30 cellular contexts compared by ENCODE assay signal in genomic region chr2:147879846-147880245, GRCh38.
"Had no signal": no experiment of that assay in that cellular context is flagged by ENCODE, and none has a peak within 500 bp of the region (broad histone marks: within the 10 kb centered on the region; RNA-seq: fewer than 3 reads in every experiment).

No MANE protein-coding gene starts in this region.

- H3K36me3 Mint-ChIP-seq: natural killer cell; stimulated activated effector memory CD8-positive, alpha-beta T cell treated with anti-CD3 and anti-CD28 coated beads, Interleukin-12 subunit alpha, Interleukin-12 subunit beta, amount 100 ng/mL, for 72 hours; stimulated activated naive B cell treated with anti-CD40 and anti-IgM and Interleukin-4, amounts not matched to agents 10 μg/mL and 1 μg/mL and 100 μg/mL, for 72 hours had no signal

- ATAC-seq: naive thymus-derived CD4-positive, alpha-beta T cell; natural killer cell; psoas muscle; right cardiac atrium; right lobe of liver; stimulated activated effector memory CD8-positive, alpha-beta T cell treated with anti-CD3 and anti-CD28 coated beads, Interleukin-12 subunit alpha, Interleukin-12 subunit beta, amount 100 ng/mL, for 72 hours; stimulated activated naive B cell treated with anti-CD40 and anti-IgM and Interleukin-4, amounts not matched to agents 10 μg/mL and 1 μg/mL and 100 μg/mL, for 72 hours had no signal

- FAIRE-seq: urothelium cell line had no signal

- H3K27me3 ChIP-seq: neutrophil, ovary, right lobe of liver, stomach, thyroid gland, tibial nerve, upper lobe of left lung, vagina had no signal

- H3K27ac ChIP-seq: neutrophil, ovary, parathyroid adenoma, psoas muscle, right lobe of liver, skin epidermis, stomach, thoracic aorta, thyroid gland, tibial nerve, upper lobe of left lung, vagina had no signal

- H3K4me1 ChIP-seq: parathyroid adenoma, right lobe of liver had no signal

- H3K27me3 Mint-ChIP-seq: naive thymus-derived CD4-positive, alpha-beta T cell; progenitor cell of endocrine pancreas; stimulated activated naive B cell treated with anti-CD40 and anti-IgM and Interleukin-4, amounts not matched to agents 10 μg/mL and 1 μg/mL and 100 μg/mL, for 72 hours; stimulated activated naive CD8-positive, alpha-beta T cell treated with anti-CD3 and anti-CD28 coated beads, Interleukin-15, Interleukin-2, amounts not matched to agents 100 ng/mL and 50 ng/mL, for 24 hours had no signal

- H3K27ac Mint-ChIP-seq: nephron; progenitor cell of endocrine pancreas; stimulated activated effector memory CD8-positive, alpha-beta T cell treated with anti-CD3 and anti-CD28 coated beads, Interleukin-12 subunit alpha, Interleukin-12 subunit beta, amount 100 ng/mL, for 72 hours; stimulated activated naive B cell treated with anti-CD40 and anti-IgM and Interleukin-4, amounts not matched to agents 10 μg/mL and 1 μg/mL and 100 μg/mL, for 72 hours; stimulated activated naive CD8-positive, alpha-beta T cell treated with anti-CD3 and anti-CD28 coated beads, Interleukin-15, Interleukin-2, amounts not matched to agents 100 ng/mL and 50 ng/mL, for 24 hours had no signal

- DNase-seq: naive thymus-derived CD4-positive, alpha-beta T cell; natural killer cell; nucleus accumbens; ovary; posterior cingulate gyrus; psoas muscle; right cardiac atrium; right lobe of liver; stimulated activated CD4-positive, alpha-beta T cell treated with anti-CD3 and anti-CD28 coated beads, Interleukin-15, amount 100 ng/mL, for 24 hours; stimulated activated CD4-positive, alpha-beta T cell treated with anti-CD3 and anti-CD28 coated beads, Interleukin-2, amount 100 ng/mL, for 24 hours; stimulated activated CD4-positive, alpha-beta T cell treated with anti-CD3 and anti-CD28 coated beads, Interleukin-2, amount 100 ng/mL, for 48 hours; stimulated activated CD4-positive, alpha-beta T cell treated with anti-CD3 and anti-CD28 coated beads, Interleukin-4, amount 100 ng/mL, for 24 hours; stimulated activated naive B cell treated with anti-CD40 and anti-IgM and Interleukin-4, amounts not matched to agents 10 μg/mL and 1 μg/mL and 100 μg/mL, for 72 hours; stimulated activated naive CD4-positive, alpha-beta T cell treated with Interleukin-2 at 50 U/mL for 16 hours; stomach; thyroid gland; trophoblast cell; upper lobe of left lung had no signal

- H3K4me3 Mint-ChIP-seq: natural killer cell; nephron; neural crest cell; stimulated activated effector memory CD8-positive, alpha-beta T cell treated with anti-CD3 and anti-CD28 coated beads, Interleukin-12 subunit alpha, Interleukin-12 subunit beta, amount 100 ng/mL, for 72 hours; stimulated activated naive B cell treated with anti-CD40 and anti-IgM and Interleukin-4, amounts not matched to agents 10 μg/mL and 1 μg/mL and 100 μg/mL, for 72 hours; stimulated activated naive CD8-positive, alpha-beta T cell treated with anti-CD3 and anti-CD28 coated beads, Interleukin-15, Interleukin-2, amounts not matched to agents 100 ng/mL and 50 ng/mL, for 24 hours had no signal

- H3K4me3 ChIP-seq: ovary, psoas muscle, right lobe of liver, skin epidermis, stomach, thoracic aorta, thyroid gland, tibial nerve, upper lobe of left lung, vagina had no signal

- H3K9me3 ChIP-seq: neutrophil, ovary, psoas muscle, right lobe of liver, stomach, thoracic aorta, thyroid gland, tibial nerve, upper lobe of left lung, vagina had no signal

- H2AFZ ChIP-seq: parathyroid adenoma had no signal

- H3K36me3 ChIP-seq: neutrophil, ovary, right lobe of liver, stomach, thoracic aorta, thyroid gland, tibial nerve, upper lobe of left lung, vagina had no signal
